In genomic region chr20:52681288-52681687, GRCh38 we compare ENCODE assay signal across 35 cellular contexts.
"Had no signal": no experiment of that assay in that cellular context is flagged by ENCODE, and none has a peak within 500 bp of the region (broad histone marks: within the 10 kb centered on the region; RNA-seq: fewer than 3 reads in every experiment).

No MANE protein-coding gene starts in this region.

- H3K9me3 Mint-ChIP-seq: activated naive CD4-positive, alpha-beta T cell treated with anti-CD3 and anti-CD28 coated beads for 36 hours; activated naive CD4-positive, alpha-beta T cell treated with anti-CD3 and anti-CD28 coated beads, Interleukin-2, amount 50 U/mL, for 24 hours; activated naive CD8-positive, alpha-beta T cell treated with anti-CD3 and anti-CD28 coated beads for 36 hours; effector memory CD8-positive, alpha-beta T cell had no signal

- H3K27me3 ChIP-seq: adrenal gland, body of pancreas had no signal

- H3K27me3 Mint-ChIP-seq: activated CD4-positive, alpha-beta memory T cell treated with anti-CD3 and anti-CD28 coated beads for 36 hours; activated naive CD4-positive, alpha-beta T cell treated with anti-CD3 and anti-CD28 coated beads, Interleukin-2, amount 50 U/mL, for 24 hours; activated naive CD8-positive, alpha-beta T cell treated with anti-CD3 and anti-CD28 coated beads for 36 hours; activated naive CD8-positive, alpha-beta T cell treated with anti-CD3 and anti-CD28 coated beads, Interleukin-2, amount 50 U/mL, for 24 hours had no signal

- H3K4me3 Mint-ChIP-seq: activated CD4-positive, alpha-beta memory T cell treated with anti-CD3 and anti-CD28 coated beads for 36 hours; activated CD4-positive, alpha-beta T cell treated with anti-CD3 and anti-CD28 coated beads for 36 hours; activated CD4-positive, alpha-beta T cell treated with anti-CD3 and anti-CD28 coated beads, Interleukin-2, amount 10 ng/mL, durations not matched to agents 24 days and 14 days; activated CD8-positive, alpha-beta memory T cell treated with anti-CD3 and anti-CD28 coated beads, Interleukin-2, amount 10 ng/mL, durations not matched to agents 7 days and 5 days; activated CD8-positive, alpha-beta T cell treated with anti-CD3 and anti-CD28 coated beads, Interleukin-2, amount 10 ng/mL, durations not matched to agents 7 days and 5 days; activated naive CD4-positive, alpha-beta T cell treated with anti-CD3 and anti-CD28 coated beads for 36 hours; activated naive CD4-positive, alpha-beta T cell treated with anti-CD3 and anti-CD28 coated beads, Interleukin-2, amount 50 U/mL, for 24 hours; activated naive CD8-positive, alpha-beta T cell treated with anti-CD3 and anti-CD28 coated beads for 36 hours; activated naive CD8-positive, alpha-beta T cell treated with anti-CD3 and anti-CD28 coated beads, Interleukin-2, amount 50 U/mL, for 24 hours; activated T-helper 1 cell treated with anti-CD3 and anti-CD28 coated beads, Interleukin-12 subunit alpha, Interleukin-12 subunit beta, Interleukin-2, Interleukin-4 antibody, amounts not matched to agents 30 ng/mL and 10 ng/mL and 1 ng/mL, durations not matched to agents 14 hours and 24 hours and 36 hours; effector memory CD8-positive, alpha-beta T cell; T-helper 2 cell treated with Interferon-gamma antibody and Interleukin-4, amounts not matched to agents 5 μg/mL and 100 μg/mL, for 36 hours had no signal

- H3K27ac ChIP-seq: adrenal gland, body of pancreas, epithelial cell of prostate, WERI-Rb-1 had no signal

- H3K4me3 ChIP-seq: adrenal gland, body of pancreas had no signal

- H3K36me3 ChIP-seq: adrenal gland, WERI-Rb-1 had no signal

- DNase-seq: activated CD4-positive, alpha-beta memory T cell treated with anti-CD3 and anti-CD28 coated beads for 36 hours; activated CD4-positive, alpha-beta T cell treated with anti-CD3 and anti-CD28 coated beads for 36 hours; activated CD4-positive, alpha-beta T cell treated with anti-CD3 and anti-CD28 coated beads, Interleukin-2, amount 10 ng/mL, durations not matched to agents 24 days and 14 days; activated CD4-positive, CD25-positive, alpha-beta regulatory T cell; activated CD4-positive, CD25-positive, alpha-beta regulatory T cell treated with anti-CD3 and anti-CD28 coated beads, Interleukin-2, amount 50 U/mL, for 72 hours; activated CD8-positive, alpha-beta memory T cell treated with anti-CD3 and anti-CD28 coated beads, Interleukin-2, amount 10 ng/mL, durations not matched to agents 7 days and 5 days; activated CD8-positive, alpha-beta memory T cell treated with anti-CD3 and anti-CD28 coated beads, Interleukin-2, amount 50 U/mL, for 4 hours; activated CD8-positive, alpha-beta T cell treated with anti-CD3 and anti-CD28 coated beads, Interleukin-2, amount 10 ng/mL, durations not matched to agents 7 days and 5 days; activated effector memory CD4-positive, alpha-beta T cell treated with anti-CD3 and anti-CD28 coated beads, Interleukin-2, amount 50 U/mL, for 16 hours; activated naive CD4-positive, alpha-beta T cell treated with anti-CD3 and anti-CD28 coated beads for 36 hours; activated naive CD8-positive, alpha-beta T cell treated with anti-CD3 and anti-CD28 coated beads for 36 hours; activated naive CD8-positive, alpha-beta T cell treated with anti-CD3 and anti-CD28 coated beads, Interleukin-2, amount 50 U/mL, for 24 hours; activated T-cell treated with anti-CD3 and anti-CD28 coated beads, Interleukin-2, amount 50 U/mL, for 1 hour; activated T-cell treated with anti-CD3 and anti-CD28 coated beads, Interleukin-2, amount 50 U/mL, for 48 hours; adrenal gland; amygdala; aorta; body of pancreas; caudate nucleus; cortex of kidney; dermis blood vessel endothelial cell; effector CD4-positive, alpha-beta T cell; effector memory CD8-positive, alpha-beta T cell; foreskin fibroblast; head of caudate nucleus; hippocampal formation; T1000; WERI-Rb-1 had no signal

- H3K4me1 ChIP-seq: adrenal gland, body of pancreas had no signal

- H3K27ac Mint-ChIP-seq: activated CD4-positive, alpha-beta memory T cell treated with anti-CD3 and anti-CD28 coated beads for 36 hours; activated CD4-positive, alpha-beta T cell treated with anti-CD3 and anti-CD28 coated beads for 36 hours; activated CD4-positive, alpha-beta T cell treated with anti-CD3 and anti-CD28 coated beads, Interleukin-2, amount 10 ng/mL, durations not matched to agents 24 days and 14 days; activated CD8-positive, alpha-beta memory T cell treated with anti-CD3 and anti-CD28 coated beads, Interleukin-2, amount 10 ng/mL, durations not matched to agents 7 days and 5 days; activated CD8-positive, alpha-beta T cell treated with anti-CD3 and anti-CD28 coated beads, Interleukin-2, amount 10 ng/mL, durations not matched to agents 7 days and 5 days; activated naive CD4-positive, alpha-beta T cell treated with anti-CD3 and anti-CD28 coated beads for 36 hours; activated naive CD4-positive, alpha-beta T cell treated with anti-CD3 and anti-CD28 coated beads, Interleukin-2, amount 50 U/mL, for 24 hours; activated naive CD8-positive, alpha-beta T cell treated with anti-CD3 and anti-CD28 coated beads for 36 hours; activated naive CD8-positive, alpha-beta T cell treated with anti-CD3 and anti-CD28 coated beads, Interleukin-2, amount 50 U/mL, for 24 hours; activated T-helper 1 cell treated with anti-CD3 and anti-CD28 coated beads, Interleukin-12 subunit alpha, Interleukin-12 subunit beta, Interleukin-2, Interleukin-4 antibody, amounts not matched to agents 30 ng/mL and 10 ng/mL and 1 ng/mL, durations not matched to agents 14 hours and 24 hours and 36 hours; activated T-helper 2 cell treated with anti-CD3 and anti-CD28 coated beads, Interferon-gamma antibody, Interleukin-2, Interleukin-4, amounts not matched to agents 10 μg/mL and 5 μg/mL and 100 μg/mL, durations not matched to agents 14 hours and 24 hours and 36 hours; effector memory CD8-positive, alpha-beta T cell; T-helper 2 cell treated with Interferon-gamma antibody and Interleukin-4, amounts not matched to agents 5 μg/mL and 100 μg/mL, for 36 hours had no signal

- H3K9me3 ChIP-seq: adrenal gland, body of pancreas had no signal

- FAIRE-seq: colon, frontal cortex had no signal

- ATAC-seq: activated CD4-positive, alpha-beta T cell treated with anti-CD3 and anti-CD28 coated beads for 36 hours; activated CD8-positive, alpha-beta memory T cell treated with anti-CD3 and anti-CD28 coated beads, Interleukin-2, amount 10 ng/mL, durations not matched to agents 7 days and 5 days; activated CD8-positive, alpha-beta T cell treated with anti-CD3 and anti-CD28 coated beads, Interleukin-2, amount 10 ng/mL, durations not matched to agents 7 days and 5 days; activated naive CD8-positive, alpha-beta T cell treated with anti-CD3 and anti-CD28 coated beads, Interleukin-2, amount 50 U/mL, for 24 hours; body of pancreas; effector memory CD8-positive, alpha-beta T cell had no signal

- H3K4me1 Mint-ChIP-seq: activated CD4-positive, alpha-beta T cell treated with anti-CD3 and anti-CD28 coated beads, Interleukin-2, amount 10 ng/mL, durations not matched to agents 24 days and 14 days; activated CD8-positive, alpha-beta memory T cell treated with anti-CD3 and anti-CD28 coated beads, Interleukin-2, amount 10 ng/mL, durations not matched to agents 7 days and 5 days had no signal

- H3K36me3 Mint-ChIP-seq: activated CD4-positive, alpha-beta memory T cell treated with anti-CD3 and anti-CD28 coated beads for 36 hours; activated CD8-positive, alpha-beta memory T cell treated with anti-CD3 and anti-CD28 coated beads, Interleukin-2, amount 10 ng/mL, durations not matched to agents 7 days and 5 days; activated naive CD4-positive, alpha-beta T cell treated with anti-CD3 and anti-CD28 coated beads, Interleukin-2, amount 50 U/mL, for 24 hours; activated naive CD8-positive, alpha-beta T cell treated with anti-CD3 and anti-CD28 coated beads for 36 hours had no signal
